1 cellular context compared by ENCODE assay signal in the genomic region with DNA sequence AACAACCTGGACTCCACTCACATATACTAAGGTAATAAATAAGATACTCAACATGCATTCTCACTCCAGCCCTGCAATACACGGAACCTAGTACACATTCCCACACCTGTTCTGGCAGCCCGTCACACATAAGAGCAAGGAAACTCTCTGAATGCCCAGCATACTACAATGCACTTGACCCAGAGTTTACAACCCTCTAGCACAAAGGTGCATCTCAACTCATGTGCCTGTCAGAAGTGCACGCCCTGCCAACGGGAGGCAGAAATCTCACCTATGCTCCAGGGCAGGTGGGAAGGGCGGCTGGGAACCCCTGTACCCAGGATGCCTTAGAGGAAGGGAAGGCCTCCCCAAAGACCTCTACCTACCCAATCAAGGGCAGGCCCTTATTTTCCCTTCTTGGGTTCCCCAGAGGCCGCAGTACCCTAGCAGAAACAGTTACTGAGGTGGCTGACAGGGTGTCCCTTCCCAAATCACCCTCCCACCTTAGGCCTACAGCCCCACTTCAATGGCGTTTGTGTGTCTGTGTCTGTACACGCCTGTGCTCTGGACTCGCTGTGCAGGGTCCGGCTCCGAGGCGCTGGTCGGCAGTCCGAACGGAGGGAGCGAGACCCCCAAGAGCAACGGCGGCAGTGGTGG.
TF ChIP-seq lines count a peak whose summit lies in the region.

No MANE protein-coding gene starts in this region.

TF ChIP-seq in neural cell, 6 proteins besides CTCF, POLR2A, EP300 and RAD21 (continued from another document):
- TF ChIP-seq, protein P1, sequence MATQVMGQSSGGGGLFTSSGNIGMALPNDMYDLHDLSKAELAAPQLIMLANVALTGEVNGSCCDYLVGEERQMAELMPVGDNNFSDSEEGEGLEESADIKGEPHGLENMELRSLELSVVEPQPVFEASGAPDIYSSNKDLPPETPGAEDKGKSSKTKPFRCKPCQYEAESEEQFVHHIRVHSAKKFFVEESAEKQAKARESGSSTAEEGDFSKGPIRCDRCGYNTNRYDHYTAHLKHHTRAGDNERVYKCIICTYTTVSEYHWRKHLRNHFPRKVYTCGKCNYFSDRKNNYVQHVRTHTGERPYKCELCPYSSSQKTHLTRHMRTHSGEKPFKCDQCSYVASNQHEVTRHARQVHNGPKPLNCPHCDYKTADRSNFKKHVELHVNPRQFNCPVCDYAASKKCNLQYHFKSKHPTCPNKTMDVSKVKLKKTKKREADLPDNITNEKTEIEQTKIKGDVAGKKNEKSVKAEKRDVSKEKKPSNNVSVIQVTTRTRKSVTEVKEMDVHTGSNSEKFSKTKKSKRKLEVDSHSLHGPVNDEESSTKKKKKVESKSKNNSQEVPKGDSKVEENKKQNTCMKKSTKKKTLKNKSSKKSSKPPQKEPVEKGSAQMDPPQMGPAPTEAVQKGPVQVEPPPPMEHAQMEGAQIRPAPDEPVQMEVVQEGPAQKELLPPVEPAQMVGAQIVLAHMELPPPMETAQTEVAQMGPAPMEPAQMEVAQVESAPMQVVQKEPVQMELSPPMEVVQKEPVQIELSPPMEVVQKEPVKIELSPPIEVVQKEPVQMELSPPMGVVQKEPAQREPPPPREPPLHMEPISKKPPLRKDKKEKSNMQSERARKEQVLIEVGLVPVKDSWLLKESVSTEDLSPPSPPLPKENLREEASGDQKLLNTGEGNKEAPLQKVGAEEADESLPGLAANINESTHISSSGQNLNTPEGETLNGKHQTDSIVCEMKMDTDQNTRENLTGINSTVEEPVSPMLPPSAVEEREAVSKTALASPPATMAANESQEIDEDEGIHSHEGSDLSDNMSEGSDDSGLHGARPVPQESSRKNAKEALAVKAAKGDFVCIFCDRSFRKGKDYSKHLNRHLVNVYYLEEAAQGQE (IDR thresholded peaks at IDR 0.05; ENCODE audit: borderline replicate concordance) = no peak
- TF ChIP-seq MXI1 (conservative IDR thresholded peaks at IDR 0.05; ENCODE audit: poor library complexity, severe bottlenecking) (no peak), POLR2AphosphoS5 (IDR thresholded peaks at IDR 0.05) (no peak), EZH2 (IDR thresholded peaks at IDR 0.05; ENCODE audit: borderline replicate concordance, insufficient read depth, low read length, poor library complexity, severe bottlenecking) (no peak)
TF ChIP-seq in neural cell: peak in this region for 0.
